Comparison of ENCODE assay signal across 6 cellular contexts in the genomic region with DNA sequence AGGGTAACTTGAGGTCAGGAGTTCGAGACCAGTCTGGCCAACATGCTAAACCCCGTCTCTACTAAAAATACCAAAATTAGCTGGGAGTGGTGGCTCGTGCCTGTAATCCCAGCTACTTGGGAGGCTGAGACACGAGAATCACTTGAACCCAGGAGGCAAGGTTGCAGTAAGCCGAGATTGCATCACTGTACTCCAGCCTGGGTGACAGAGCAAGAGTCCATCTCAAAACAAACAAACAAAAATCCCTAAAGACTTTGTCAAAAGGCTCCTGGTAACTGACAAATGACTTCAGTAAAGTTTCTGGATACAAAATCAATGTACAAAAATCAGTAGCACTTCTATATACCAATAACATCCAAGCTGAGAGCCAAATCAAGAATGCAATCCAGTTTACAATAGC. TPM values are rescaled to one million over a fixed set of nuclear protein-coding genes. Genes with fewer than 3 reads are reported as not detected.
A peak's percentile ranks its signal among the peaks of the same experiment; 100 is the strongest.
DNase-seq lines count a peak whose midpoint lies in the region; ATAC-seq, FAIRE-seq and TF ChIP-seq lines count a peak whose summit lies in the region.
"Not testable (repeated sequence)": the region's sequence is repeated elsewhere in the genome, so short reads cannot be mapped to it uniquely, and the experiment has no call there.

No MANE protein-coding gene starts in this region.

- not testable (repeated sequence) for TF ChIP-seq POLR2A in K562 (conservative IDR thresholded peaks at IDR 0.05); HepG2 (IDR thresholded peaks at IDR 0.05; ENCODE audit: insufficient read depth in 1 of 2, low read depth in 2 of 2, low read length in 2 of 2)

- H3K4me1 ChIP-seq in PC-9 (replicated peaks; ENCODE audit: insufficient read depth); HepG2 (ENCODE audit: insufficient read depth, low read length): not testable (repeated sequence)
- peaks cover 15% of the 10 kb centered on the region for H3K4me1 ChIP-seq in astrocyte (ENCODE audit: insufficient read depth, low read length)
- H3K4me1 ChIP-seq in K562 (replicated peaks in 1 of 2; ENCODE audit: control insufficient read depth in 2 of 2, insufficient read depth in 2 of 2, low read length in 2 of 2): peaks cover 5 to 11% of the 10 kb centered on the region in 2 experiments; a peak in 2 of 5 replicates

- not testable (repeated sequence) for H3K27me3 Mint-ChIP-seq in HFFc6 (ENCODE audit: insufficient read depth); astrocyte (ENCODE audit: low read depth, unreplicated experiment); progenitor cell of endocrine pancreas

- not testable (repeated sequence) for H3K4me3 Mint-ChIP-seq in HFFc6; astrocyte (ENCODE audit: unreplicated experiment); progenitor cell of endocrine pancreas (ENCODE audit: low read depth)

- not testable (repeated sequence) for H3K9me3 ChIP-seq in PC-9 (ENCODE audit: insufficient read depth, low read depth); astrocyte (ENCODE audit: insufficient read depth, low read depth, low read length); K562 (replicated peaks; ENCODE audit: control insufficient read depth, insufficient read depth, low read depth, low read length); HepG2 (ENCODE audit: low read length)

- CTCF ChIA-PET in PC-9 (lab: Charles Lee); K562 (lab: Yijun Ruan, JAX; ENCODE audit: low intra/inter-chr PET ratio); HepG2 (lab: Yijun Ruan, JAX; ENCODE audit: low intra/inter-chr PET ratio, low total read pairs): not testable (repeated sequence)

- intact Hi-C loops in PC-9 (cut with micrococcal nuclease; ENCODE audit: unreplicated experiment); K562 (cut with micrococcal nuclease); HepG2 (cut with micrococcal nuclease; ENCODE audit: unreplicated experiment): not testable (repeated sequence)

- not testable (repeated sequence) for TF ChIP-seq EP300 in K562 (IDR thresholded peaks at IDR 0.05; ENCODE audit: low read length); HepG2 (IDR thresholded peaks at IDR 0.05; ENCODE audit: low read depth in 2 of 2, low read length in 2 of 2); HepG2 (CRISPR knock-in tag; IDR thresholded peaks at IDR 0.05; ENCODE audit: borderline replicate concordance)

- in situ Hi-C loops in K562 (cut with MboI); HepG2 (cut with HindIII; ENCODE audit: extremely low pct_ligation_motif_present, low pct_unique_long_range_greater_than_20kb): not testable (repeated sequence)

- H3F3A ChIP-seq in PC-9 (ENCODE audit: insufficient read depth, low read depth): peaks cover 12% of the 10 kb centered on the region; the same call in 1 of the 2 replicates

- peaks cover 37% of the 10 kb centered on the region for H3K36me3 Mint-ChIP-seq in HFFc6 (ENCODE audit: low read depth)
- H3K36me3 Mint-ChIP-seq in astrocyte (ENCODE audit: low read depth, unreplicated experiment): not testable (repeated sequence)
- H3K36me3 Mint-ChIP-seq in progenitor cell of endocrine pancreas (ENCODE audit: insufficient read depth): peaks cover 36% of the 10 kb centered on the region

- peak overlapping the region; percentile 76; the same call in 1 of the 2 replicates for H3K4me3 ChIP-seq in PC-9
- H3K4me3 ChIP-seq in astrocyte (ENCODE audit: insufficient read depth, low read depth, low read length); K562; HepG2 (replicated peaks in 1 of 3; ENCODE audit: insufficient read depth in 1 of 3, low read depth in 2 of 3, low read length in 3 of 3): not testable (repeated sequence)

- H4K20me1 ChIP-seq in PC-9 (ENCODE audit: insufficient read depth); K562 (replicated peaks; ENCODE audit: control insufficient read depth, insufficient read depth, low read length); HepG2 (ENCODE audit: insufficient read depth, low read length): not testable (repeated sequence)
- H4K20me1 ChIP-seq in astrocyte (ENCODE audit: insufficient read depth, low read length): peaks cover 71% of the 10 kb centered on the region

- POLR2A ChIA-PET in PC-9 (lab: Charles Lee; ENCODE audit: unreplicated experiment); K562 (lab: Yijun Ruan, JAX); HepG2 (lab: Yijun Ruan, JAX): not testable (repeated sequence)

- H3K79me2 ChIP-seq in PC-9 (ENCODE audit: low read depth): peaks cover 15% of the 10 kb centered on the region; the same call in 1 of the 2 replicates
- H3K79me2 ChIP-seq in astrocyte (ENCODE audit: insufficient read depth, low read length): peaks cover 89% of the 10 kb centered on the region
- H3K79me2 ChIP-seq in K562 (ENCODE audit: control insufficient read depth, insufficient read depth, low read length): peaks cover 39% of the 10 kb centered on the region
- not testable (repeated sequence) for H3K79me2 ChIP-seq in HepG2 (ENCODE audit: insufficient read depth, low read length)

- WGBS in K562 (ENCODE audit: insufficient coverage, low coverage, missing lambda C conversion rate): 23% methylated on average over 5 of the region's 5 CpGs
- 14% methylated on average over 4 of the region's 5 CpGs for WGBS in HepG2 (ENCODE audit: low lambda C conversion rate)

- H3K9me2 ChIP-seq in PC-9 (ENCODE audit: insufficient read depth): not testable (repeated sequence)

- not testable (repeated sequence) for H3K9ac ChIP-seq in astrocyte (ENCODE audit: low read length); K562 (ENCODE audit: insufficient read depth in 1 of 2, low read depth in 2 of 2, low read length in 2 of 2); HepG2 (ENCODE audit: insufficient read depth, low read depth, low read length)

- not testable (repeated sequence) for BruUV-seq in PC-9 (replicated peaks; lab: Mats Ljungman, UMichigan); K562 (replicated peaks; lab: Mats Ljungman, UMichigan); HepG2 (replicated peaks; lab: Mats Ljungman, UMichigan)

- not testable (repeated sequence) for ATAC-seq in K562, HepG2

- H3K27ac Mint-ChIP-seq in HFFc6: peak overlapping the region; percentile 78; the same call in 1 of the 2 replicates
- peak overlapping the region; percentile 34 for H3K27ac Mint-ChIP-seq in astrocyte (ENCODE audit: unreplicated experiment)
- peak overlapping the region; percentile 62 for H3K27ac Mint-ChIP-seq in progenitor cell of endocrine pancreas

- not testable (repeated sequence) for DNase-seq in HFFc6; PC-9; astrocyte (ENCODE audit: low read depth); K562 (ENCODE audit: extremely low read depth in 1 of 4, low spot score in 3 of 4); HepG2 (ENCODE audit: low spot score); progenitor cell of endocrine pancreas (ENCODE audit: low spot score, unreplicated experiment)

- not testable (repeated sequence) for H3K36me3 ChIP-seq in PC-9 (ENCODE audit: low read depth); astrocyte (ENCODE audit: insufficient read depth, low read length); K562 (ENCODE audit: control insufficient read depth, insufficient read depth, low read length); HepG2 (replicated peaks in 1 of 2; ENCODE audit: control insufficient read depth in 1 of 2, insufficient read depth in 2 of 2, low read length in 2 of 2)

- H2AFZ ChIP-seq in PC-9 (peak overlapping the region; percentile 100), K562 (ENCODE audit: low read depth, low read length) (0 out of 2 replicates have a peak overlapping the region, but pooled peaks have one; percentile 1)
- H2AFZ ChIP-seq in astrocyte (ENCODE audit: low read depth, low read length); HepG2 (ENCODE audit: low read length): not testable (repeated sequence)

- H3K4me1 Mint-ChIP-seq in HFFc6 (ENCODE audit: low read depth) (peaks cover 52% of the 10 kb centered on the region), astrocyte (ENCODE audit: low read depth, unreplicated experiment) (peaks cover 15% of the 10 kb centered on the region)
- not testable (repeated sequence) for H3K4me1 Mint-ChIP-seq in progenitor cell of endocrine pancreas (ENCODE audit: low read depth)

- H3K27me3 ChIP-seq in PC-9 (ENCODE audit: insufficient read depth, low read depth); astrocyte (ENCODE audit: insufficient read depth, low read length); K562 (ENCODE audit: control insufficient read depth in 2 of 2, insufficient read depth in 2 of 2, low read length in 2 of 2); HepG2 (ENCODE audit: control insufficient read depth in 1 of 2, insufficient read depth in 2 of 2, low read length in 2 of 2): not testable (repeated sequence)

- FAIRE-seq in astrocyte (lab: Jason Lieb, UNC); K562 (lab: Jason Lieb, UNC); HepG2 (lab: Jason Lieb, UNC): not testable (repeated sequence)

- H3K9me1 ChIP-seq in K562 (ENCODE audit: control insufficient read depth, insufficient read depth, low read length): not testable (repeated sequence)

- peak overlapping the region; percentile 97 for H3K4me2 ChIP-seq in PC-9
- not testable (repeated sequence) for H3K4me2 ChIP-seq in astrocyte (ENCODE audit: low read length); K562 (ENCODE audit: insufficient read depth, low read length); HepG2 (ENCODE audit: low read depth, low read length)

- not testable (repeated sequence) for TF ChIP-seq RAD21 in K562 (CRISPR knock-in tag; conservative IDR thresholded peaks at IDR 0.05 in 1 of 2, IDR thresholded peaks at IDR 0.05 in 1 of 2); HepG2 (CRISPR knock-in tag; IDR thresholded peaks at IDR 0.05)

- peak overlapping the region; percentile 85 for H3K27ac ChIP-seq in PC-9
- H3K27ac ChIP-seq in astrocyte (ENCODE audit: low read depth, low read length); K562 (ENCODE audit: extremely low read depth, low read depth, low read length); HepG2 (ENCODE audit: extremely low read length, insufficient read depth, low read length): not testable (repeated sequence)

- not testable (repeated sequence) for TF ChIP-seq CTCF in HFFc6 (IDR thresholded peaks at IDR 0.05); PC-9 (conservative IDR thresholded peaks at IDR 0.05); astrocyte (IDR thresholded peaks at IDR 0.05; ENCODE audit: insufficient read depth, low read depth, low read length); K562 (IDR thresholded peaks at IDR 0.05 in 2 of 3, conservative IDR thresholded peaks at IDR 0.05 in 1 of 3; ENCODE audit: insufficient read depth in 2 of 3, low read depth in 1 of 3, low read length in 3 of 3); HepG2 (CRISPR knock-in tag; IDR thresholded peaks at IDR 0.05); progenitor cell of endocrine pancreas (IDR thresholded peaks at IDR 0.05; ENCODE audit: unreplicated experiment)

- peaks cover 17% of the 10 kb centered on the region for H3K9me3 Mint-ChIP-seq in HFFc6
- not testable (repeated sequence) for H3K9me3 Mint-ChIP-seq in astrocyte (ENCODE audit: unreplicated experiment)
- peaks cover 32% of the 10 kb centered on the region for H3K9me3 Mint-ChIP-seq in progenitor cell of endocrine pancreas (ENCODE audit: low read depth)

RNA-seq across cellular contexts. Expression of a gene that starts 38.0 kb away (rescaled TPM):
- 10 to 100 TPM; 40.3 to 64.6 (median 59.2) TPM for total RNA-seq in HFFc6 (2021; fragmentation: NEBNext Ultra II Directional; extraction: Animal tissue kit (Norgen Biotek cat#: 25700))
- total RNA-seq in PC-9 (2021) (10.1 TPM in 2 replicates), astrocyte (72.9 and 91.9 TPM in 2 replicates), K562 (2014; rRNA removed) (30.2 and 31.4 TPM in 2 replicates), K562 (2014; rRNA removed; fragmentation: Illumina TruSeq; extraction: Trizol) (41.1 and 46.3 TPM in 2 replicates), K562 (2015; rRNA removed; fragmentation: Illumina TruSeq; extraction: Trizol) (39.5 and 41.0 TPM in 2 replicates), K562 (2021) (33.6 and 37.6 TPM in 2 replicates), HepG2 (2016; rRNA removed; fragmentation: Illumina TruSeq; extraction: Trizol) (0.07 and 0.09 TPM in 2 replicates), progenitor cell of endocrine pancreas (117 and 121 TPM in 2 replicates)
- total RNA-seq in K562 (2011; cell fraction: chromatin; rRNA removed; ENCODE audit: low replicate concordance): 5.1 and 15.8 TPM in 2 replicates
- total RNA-seq in K562 (2011; cell fraction: nucleolus; rRNA removed): 2.6 and 3.2 TPM in 2 replicates
- total RNA-seq in K562 (2011; cell fraction: nucleoplasm; rRNA removed): 4.5 and 7.9 TPM in 2 replicates
- polyA plus RNA-seq in K562 (2011; rRNA removed) (6.8 and 10.9 TPM in 2 replicates), K562 (2014; fragmentation: Illumina TruSeq; extraction: Trizol) (34.4 and 42.0 TPM in 2 replicates), K562 (2014; fragmentation: Nextera tagmentation; extraction: Ambion mirVana) (1 to 10 TPM; 6.7 to 7.5 TPM), K562 (2014; rRNA removed) (16.8 and 27.7 TPM in 2 replicates), HepG2 (2011; rRNA removed) (0.01 and 0.07 TPM in 2 replicates)
- polyA plus RNA-seq in K562 (2011; cell fraction: cytosol; rRNA removed): 0.24 and 2.7 TPM in 2 replicates
- 0.82 and 4.2 TPM in 2 replicates for polyA plus RNA-seq in K562 (2011; cell fraction: nucleus; rRNA removed)
- 21.3 and 25.2 TPM in 2 replicates for polyA plus RNA-seq in K562 (2012)
- polyA minus RNA-seq in K562 (2011; rRNA and poly(A)+ RNA removed): 4.3 and 13.1 TPM in 2 replicates
- polyA minus RNA-seq in K562 (2011; cell fraction: cytosol; rRNA and poly(A)+ RNA removed): 7.0 and 7.6 TPM in 2 replicates
- polyA minus RNA-seq in K562 (2011; cell fraction: nucleus; rRNA and poly(A)+ RNA removed): 0.54 and 6.2 TPM in 2 replicates
- 0.09 TPM in 1 of 2 replicates, not detected in the other for total RNA-seq in HepG2 (2016; cell fraction: cytosol; rRNA removed; fragmentation: Illumina TruSeq; extraction: Trizol; ENCODE audit: low read depth)
- total RNA-seq in HepG2 (2016; cell fraction: insoluble cytoplasmic fraction; rRNA removed; fragmentation: Illumina TruSeq; extraction: Trizol): 0.41 and 0.49 TPM in 2 replicates
- total RNA-seq in HepG2 (2016; cell fraction: membrane; rRNA removed; fragmentation: Illumina TruSeq; extraction: Trizol): 0.59 and 0.83 TPM in 2 replicates
- total RNA-seq in HepG2 (2016; cell fraction: nucleus; rRNA removed; fragmentation: Illumina TruSeq; extraction: Trizol): 0.25 and 0.31 TPM in 2 replicates
- under 0.01 TPM in 2 replicates for polyA plus RNA-seq in HepG2 (2011; cell fraction: cytosol; rRNA removed)
- not detected in 2 replicates for polyA plus RNA-seq in HepG2 (2011; cell fraction: nucleus; rRNA removed)
- 0.05 and 0.17 TPM in 2 replicates for polyA plus RNA-seq in HepG2 (2012)
- polyA plus RNA-seq in HepG2 (2016; cell fraction: cytosol; fragmentation: Illumina TruSeq; extraction: Trizol; ENCODE audit: low read depth): 0.32 and 0.78 TPM in 2 replicates
- polyA plus RNA-seq in HepG2 (2016; cell fraction: insoluble cytoplasmic fraction; fragmentation: Illumina TruSeq; extraction: Trizol; ENCODE audit: low read depth): 0.28 and 0.44 TPM in 2 replicates
- 0.14 and 0.17 TPM in 2 replicates for polyA plus RNA-seq in HepG2 (2016; cell fraction: membrane; fragmentation: Illumina TruSeq; extraction: Trizol; ENCODE audit: low read depth)
- 0.03 and 0.19 TPM in 2 replicates for polyA plus RNA-seq in HepG2 (2016; cell fraction: nucleus; fragmentation: Illumina TruSeq; extraction: Trizol; ENCODE audit: insufficient read depth, low read depth)
- polyA minus RNA-seq in HepG2 (2011; rRNA and poly(A)+ RNA removed; ENCODE audit: low replicate concordance): 2.6 TPM in 1 of 2 replicates, not detected in the other
- polyA minus RNA-seq in HepG2 (2011; cell fraction: cytosol; rRNA and poly(A)+ RNA removed): not detected in 2 replicates
- under 0.01 and 0.12 TPM in 2 replicates for polyA minus RNA-seq in HepG2 (2011; cell fraction: nucleus; rRNA and poly(A)+ RNA removed)
